21 cellular contexts compared by ENCODE assay signal in genomic region chr17:43402567-43402966, GRCh38. TPM values are rescaled to one million over a fixed set of nuclear protein-coding genes. Genes with fewer than 3 reads are reported as not detected.
DNase-seq lines count a peak whose midpoint lies in the region; ATAC-seq and TF ChIP-seq lines count a peak whose summit lies in the region.
"Had no signal": no experiment of that assay in that cellular context is flagged by ENCODE, and none has a peak within 500 bp of the region (broad histone marks: within the 10 kb centered on the region; RNA-seq: fewer than 3 reads in every experiment).

No MANE protein-coding gene starts in this region.

- TF ChIP-seq EP300 in gastroesophageal sphincter (IDR thresholded peaks at IDR 0.05) = no peak

- H3K79me2 ChIP-seq in ACC112 (ENCODE audit: control insufficient read depth, insufficient read depth, low read length, unreplicated experiment) (peaks cover 38% of the 10 kb centered on the region), osteoblast (ENCODE audit: insufficient read depth, low read length) (peaks cover 41% of the 10 kb centered on the region)

- intact Hi-C loops in gastrocnemius medialis (cut with DNase I; ENCODE audit: low total_unique reads) (no loop called here), lower lobe of right lung (cut with DNase I) (no loop called here)

- ATAC-seq in gastroesophageal sphincter (no peak), gastrocnemius medialis (no peak), lower lobe of right lung (no peak)
- ATAC-seq: activated CD8-positive, alpha-beta T cell treated with anti-CD3 and anti-CD28 coated beads for 36 hours; left colon; mucosa of descending colon; sciatic nerve had no signal

- TF ChIP-seq POLR2A in gastroesophageal sphincter (IDR thresholded peaks at IDR 0.05) (no peak), gastrocnemius medialis (IDR thresholded peaks at IDR 0.05) (no peak)

- peaks cover 21% of the 10 kb centered on the region; the same call in 1 of the 2 replicates for H3K36me3 ChIP-seq in ACC112 (ENCODE audit: insufficient read depth, low read length)
- H3K36me3 ChIP-seq in WERI-Rb-1 = peaks cover 32% of the 10 kb centered on the region
- H3K36me3 ChIP-seq in gastroesophageal sphincter = peaks cover 0 to 4% of the 10 kb centered on the region in 2 donors
- peaks cover 5% of the 10 kb centered on the region for H3K36me3 ChIP-seq in osteoblast (ENCODE audit: insufficient read depth, low read length)
- no peaks in the 10 kb centered on the region for H3K36me3 ChIP-seq in gastrocnemius medialis
- H3K36me3 ChIP-seq in lower lobe of right lung = no peaks in the 10 kb centered on the region
- H3K36me3 ChIP-seq: SJCRH30 had no signal

- no peaks in the 10 kb centered on the region for H3K9me3 ChIP-seq in WERI-Rb-1 (ENCODE audit: severe bottlenecking)
- no peaks in the 10 kb centered on the region for H3K9me3 ChIP-seq in gastroesophageal sphincter
- H3K9me3 ChIP-seq in osteoblast (ENCODE audit: low read depth, low read length) = no peaks in the 10 kb centered on the region
- no peaks in the 10 kb centered on the region for H3K9me3 ChIP-seq in gastrocnemius medialis
- H3K9me3 ChIP-seq in lower lobe of right lung = no peaks in the 10 kb centered on the region
- H3K9me3 ChIP-seq: mucosa of descending colon, SJCRH30, upper lobe of left lung had no signal

- no peak overlapping the region for H3K4me2 ChIP-seq in osteoblast (ENCODE audit: insufficient read depth, low read length)

- H2AFZ ChIP-seq in ACC112 (ENCODE audit: low read length, unreplicated experiment) (no peak overlapping the region), osteoblast (ENCODE audit: low read length) (no peak overlapping the region)

- H4K20me1 ChIP-seq in osteoblast (ENCODE audit: insufficient read depth, low read length) = peaks cover 7% of the 10 kb centered on the region

- H3K4me3 ChIP-seq in ACC112 (ENCODE audit: low read depth, low read length) (no peak overlapping the region), WERI-Rb-1 (ENCODE audit: low read depth, low read length) (no peak overlapping the region), gastroesophageal sphincter (no peak overlapping the region), osteoblast (ENCODE audit: insufficient read depth, low read length) (no peak overlapping the region), gastrocnemius medialis (no peak overlapping the region), lower lobe of right lung (no peak overlapping the region)
- H3K4me3 ChIP-seq: mucosa of descending colon, SJCRH30 had no signal

- H3K4me1 ChIP-seq in ACC112 (ENCODE audit: control insufficient read depth, insufficient read depth, low read length, unreplicated experiment) (peaks cover 31% of the 10 kb centered on the region), gastroesophageal sphincter (peaks cover 0 to 66% (median 28%) of the 10 kb centered on the region in 3 donors), osteoblast (ENCODE audit: insufficient read depth, low read length) (peaks cover 44% of the 10 kb centered on the region), gastrocnemius medialis (peaks cover 0 to 27% of the 10 kb centered on the region in 2 donors), lower lobe of right lung (peaks cover 25% of the 10 kb centered on the region)
- H3K4me1 ChIP-seq: SJCRH30 had no signal

- H3K27me3 ChIP-seq in ACC112 (ENCODE audit: insufficient read depth, low read length) (no peaks in the 10 kb centered on the region), WERI-Rb-1 (ENCODE audit: insufficient read depth, low read depth, severe bottlenecking) (no peaks in the 10 kb centered on the region), gastroesophageal sphincter (no peaks in the 10 kb centered on the region), osteoblast (ENCODE audit: insufficient read depth, low read length) (no peaks in the 10 kb centered on the region), gastrocnemius medialis (no peaks in the 10 kb centered on the region), lower lobe of right lung (ENCODE audit: low read depth) (no peaks in the 10 kb centered on the region)
- H3K27me3 ChIP-seq: SJCRH30, upper lobe of left lung had no signal

- peak; percentile 37 for DNase-seq in WERI-Rb-1
- no peak for DNase-seq in osteoblast (ENCODE audit: insufficient read length, low spot score, missing footprints)
- DNase-seq in gastrocnemius medialis = no peak
- DNase-seq in EL = no peak
- DNase-seq in lower lobe of right lung = no peak
- no peak for DNase-seq in NCI-H1092 (lab: John Stamatoyannopoulos, UW)
- DNase-seq: activated CD8-positive, alpha-beta T cell treated with anti-CD3 and anti-CD28 coated beads for 36 hours; activated T-cell treated with anti-CD3 and anti-CD28 coated beads, Interleukin-2, amount 50 U/mL, for 1 hour; cortex of kidney; GF-D8; left colon; mucosa of descending colon; NCI-H1436 treated with DMSO at 0.1 percent for 48 hours; NCI-H748 treated with DMSO at 0.1 percent for 48 hours; occipital lobe; SJCRH30; stimulated activated naive CD4-positive, alpha-beta T cell treated with Interleukin-2 at 50 U/mL for 16 hours; upper lobe of left lung had no signal

- H3K27ac ChIP-seq in ACC112 (ENCODE audit: low read depth, low read length) (peak overlapping the region; percentile 98; the same call in 1 of the 2 replicates), WERI-Rb-1 (peak overlapping the region; percentile 91), gastroesophageal sphincter (peak overlapping the region in 3 of 4 donors; percentile 92 to 98 (median 97)), osteoblast (ENCODE audit: low read depth, low read length) (peak overlapping the region; percentile 96), gastrocnemius medialis (no peak overlapping the region), lower lobe of right lung (no peak overlapping the region)
- H3K27ac ChIP-seq: SJCRH30 had no signal

- in situ Hi-C loops in gastrocnemius medialis (cut with MboI; ENCODE audit: low sequenced_read_pairs in 4 of 4) = no loop called here

- WGBS in gastroesophageal sphincter (ENCODE audit: low coverage in 1 of 2), 2 donors = 60% methylated on average over 1 of the region's 3 CpGs; no CpG with 5 or more reads in 1 of the 2 donors

- TF ChIP-seq CTCF in WERI-Rb-1 (IDR thresholded peaks at IDR 0.05; ENCODE audit: low read depth, low read length) = no peak
- TF ChIP-seq CTCF in gastroesophageal sphincter (IDR thresholded peaks at IDR 0.05) = no peak
- no peak for TF ChIP-seq CTCF in osteoblast (IDR thresholded peaks at IDR 0.05; ENCODE audit: extremely low read depth, low read depth, low read length)
- no peak for TF ChIP-seq CTCF in gastrocnemius medialis (IDR thresholded peaks at IDR 0.05 in 4 of 5, conservative IDR thresholded peaks at IDR 0.05 in 1 of 5)
- no peak for TF ChIP-seq CTCF in lower lobe of right lung (IDR thresholded peaks at IDR 0.05)

RNA-seq across cellular contexts. Expression of gene ARL4D, which starts 3.8 kb away (rescaled TPM):
- total RNA-seq in gastroesophageal sphincter = 10 to 100 TPM; 18.2 to 35.8 (median 20.2) TPM
- 12.1 and 18.8 TPM in 2 replicates for total RNA-seq in osteoblast
- 1 to 10 TPM in 3 of 4 donors, under 1 TPM in 1; 0.17 to 2.0 (median 1.3) TPM for total RNA-seq in gastrocnemius medialis
- 12.9 TPM for total RNA-seq in lower lobe of right lung

Comparison
In these comparisons a context has a peak if more than half of its experiments do, and no peak if none do; other contexts are left out.
1. H3K27ac ChIP-seq: peak in ACC112 (single experiment), WERI-Rb-1 (single experiment), gastroesophageal sphincter (3 of 4) and osteoblast (single experiment); none in gastrocnemius medialis (0 of 4) and lower lobe of right lung (single experiment).